Comparison of ENCODE assay signal across 1 cellular context in the genomic region with DNA sequence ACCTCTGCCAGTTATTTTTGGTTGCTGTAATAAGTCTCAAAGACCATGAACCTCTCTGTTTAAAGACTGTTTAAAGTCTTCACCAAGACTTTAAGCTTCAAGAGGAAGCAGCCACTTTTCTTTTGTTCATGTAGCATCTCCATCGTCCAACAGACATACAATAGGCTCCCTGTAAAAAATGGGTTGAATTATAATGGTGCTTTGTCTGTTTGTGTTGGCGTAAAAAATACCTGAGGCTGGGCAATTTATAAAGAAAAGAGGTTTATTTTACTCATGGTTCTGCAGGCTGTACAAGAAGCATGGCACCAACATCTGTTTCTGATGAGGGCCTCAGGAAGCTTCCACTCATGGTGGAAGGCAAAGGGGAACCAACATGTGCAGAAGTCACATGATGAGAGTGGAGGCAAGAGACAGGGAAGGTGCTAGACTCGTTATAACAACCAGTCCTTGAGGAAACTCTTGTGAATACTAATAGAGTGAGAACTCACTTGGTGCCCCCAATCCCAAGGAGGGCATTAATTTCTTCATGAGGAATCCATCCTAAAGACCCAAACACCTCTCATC.
TF ChIP-seq lines count a peak whose summit lies in the region.

No MANE protein-coding gene starts in this region.

TF ChIP-seq in IMR-90, 13 proteins besides CTCF, POLR2A, EP300 and RAD21 (continued from another document):
- TF ChIP-seq, protein P1, sequence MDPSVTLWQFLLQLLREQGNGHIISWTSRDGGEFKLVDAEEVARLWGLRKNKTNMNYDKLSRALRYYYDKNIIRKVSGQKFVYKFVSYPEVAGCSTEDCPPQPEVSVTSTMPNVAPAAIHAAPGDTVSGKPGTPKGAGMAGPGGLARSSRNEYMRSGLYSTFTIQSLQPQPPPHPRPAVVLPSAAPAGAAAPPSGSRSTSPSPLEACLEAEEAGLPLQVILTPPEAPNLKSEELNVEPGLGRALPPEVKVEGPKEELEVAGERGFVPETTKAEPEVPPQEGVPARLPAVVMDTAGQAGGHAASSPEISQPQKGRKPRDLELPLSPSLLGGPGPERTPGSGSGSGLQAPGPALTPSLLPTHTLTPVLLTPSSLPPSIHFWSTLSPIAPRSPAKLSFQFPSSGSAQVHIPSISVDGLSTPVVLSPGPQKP (IDR thresholded peaks at IDR 0.05; ENCODE audit: borderline replicate concordance, low read depth, low read length) = no peak
TF ChIP-seq in IMR-90: peak in this region for 0.
